In the genomic region with DNA sequence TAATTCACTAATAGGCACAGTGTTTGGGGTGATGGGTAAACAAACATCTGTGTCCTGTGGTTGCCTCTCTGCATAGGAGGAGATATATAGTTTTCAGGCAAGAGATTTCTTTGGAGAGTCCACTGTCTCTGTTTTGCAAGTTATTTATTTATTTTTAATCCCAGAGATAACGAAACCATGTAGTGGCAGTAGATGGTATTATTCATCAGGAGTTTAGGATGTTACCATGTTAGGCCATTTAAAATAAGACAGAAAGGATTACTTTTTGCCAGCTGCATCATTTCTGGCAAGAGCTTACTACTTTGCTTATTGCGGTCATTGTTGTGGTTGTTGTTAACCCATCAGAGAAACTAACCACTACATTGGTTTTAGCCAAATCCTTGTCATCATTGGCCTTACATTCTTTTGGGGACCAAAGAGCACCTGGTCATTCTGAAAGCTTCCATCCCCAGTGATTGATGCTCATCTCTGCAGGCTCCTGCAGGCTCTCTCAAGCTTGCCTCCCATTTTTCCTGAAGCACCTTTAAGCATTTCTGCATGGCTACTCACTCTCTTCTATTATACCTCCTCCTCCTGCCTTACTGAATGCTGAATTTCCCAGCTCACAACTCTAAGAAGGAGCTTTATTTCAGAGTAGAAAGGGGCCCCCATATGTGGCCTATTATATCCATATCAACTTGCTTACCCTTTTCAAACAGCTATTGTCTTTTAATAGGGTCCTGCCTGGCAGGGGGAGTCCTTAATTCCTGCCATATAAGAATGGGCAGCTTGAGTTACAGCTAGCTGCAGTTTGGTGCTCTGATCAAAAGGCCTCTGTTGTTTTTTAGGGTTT, we compare ENCODE assay signal across 15 cellular contexts.
DNase-seq lines count a peak whose midpoint lies in the region; ATAC-seq, FAIRE-seq and TF ChIP-seq lines count a peak whose summit lies in the region.
"Had no signal": no experiment of that assay in that cellular context is flagged by ENCODE, and none has a peak within 500 bp of the region (broad histone marks: within the 10 kb centered on the region; RNA-seq: fewer than 3 reads in every experiment).

No MANE protein-coding gene starts in this region.

- H3K27me3 Mint-ChIP-seq in astrocyte (ENCODE audit: low read depth, unreplicated experiment) (no peaks in the 10 kb centered on the region), neural crest cell (ENCODE audit: low read depth) (no peaks in the 10 kb centered on the region), MCF 10A (ENCODE audit: insufficient read depth, unreplicated experiment) (no peaks in the 10 kb centered on the region)
- H3K27me3 Mint-ChIP-seq: activated naive CD8-positive, alpha-beta T cell treated with anti-CD3 and anti-CD28 coated beads for 36 hours; central memory CD8-positive, alpha-beta T cell; memory B cell; stimulated activated naive B cell treated with anti-CD40 and anti-IgM and Interleukin-4, amounts not matched to agents 10 μg/mL and 1 μg/mL and 100 μg/mL, for 72 hours had no signal

- no TSS peak for BruUV-seq in MCF 10A (replicated peaks; lab: Mats Ljungman, UMichigan)

- H3K36me3 Mint-ChIP-seq in astrocyte (ENCODE audit: low read depth, unreplicated experiment) (no peaks in the 10 kb centered on the region), neural crest cell (ENCODE audit: low read depth) (no peaks in the 10 kb centered on the region), MCF 10A (ENCODE audit: insufficient read depth, unreplicated experiment) (no peaks in the 10 kb centered on the region)

- peaks cover 6% of the 10 kb centered on the region for H3K4me1 Mint-ChIP-seq in astrocyte (ENCODE audit: low read depth, unreplicated experiment)
- H3K4me1 Mint-ChIP-seq in neural crest cell: peaks cover 36% of the 10 kb centered on the region
- H3K4me1 Mint-ChIP-seq in MCF 10A (ENCODE audit: insufficient read depth, unreplicated experiment): no peaks in the 10 kb centered on the region
- H3K4me1 Mint-ChIP-seq: activated naive CD8-positive, alpha-beta T cell treated with anti-CD3 and anti-CD28 coated beads for 36 hours; central memory CD8-positive, alpha-beta T cell had no signal

- no peak overlapping the region for H3K9ac ChIP-seq in HUES48 (ENCODE audit: low read depth, low read length)
- H3K9ac ChIP-seq in astrocyte (ENCODE audit: low read length): no peak overlapping the region

- no peak overlapping the region for H2AFZ ChIP-seq in astrocyte (ENCODE audit: low read depth, low read length)

- ATAC-seq in GM19351 (IDR thresholded peaks at IDR 0.05; ENCODE audit: unreplicated experiment) (peak; percentile 55), GM18873 (IDR thresholded peaks at IDR 0.05; ENCODE audit: low FRiP score, unreplicated experiment) (no peak), upper lobe of left lung (ENCODE audit: low FRiP score in 2 of 2) (no peak)
- ATAC-seq: stimulated activated naive B cell treated with anti-CD40 and anti-IgM and Interleukin-4, amounts not matched to agents 10 μg/mL and 1 μg/mL and 100 μg/mL, for 72 hours had no signal

- H3K4me3 ChIP-seq in HUES48 (ENCODE audit: low read depth, low read length): no peak overlapping the region
- H3K4me3 ChIP-seq in astrocyte (ENCODE audit: insufficient read depth, low read depth, low read length): no peak overlapping the region
- H3K4me3 ChIP-seq in upper lobe of left lung: no peak overlapping the region
- H3K4me3 ChIP-seq: vagina had no signal

- no peak for FAIRE-seq in astrocyte (lab: Jason Lieb, UNC)

- no peak for TF ChIP-seq POLR2A in upper lobe of left lung (IDR thresholded peaks at IDR 0.05)

- no peak overlapping the region for H3K4me3 Mint-ChIP-seq in astrocyte (ENCODE audit: unreplicated experiment)
- peak overlapping the region; percentile 11 for H3K4me3 Mint-ChIP-seq in neural crest cell
- no peak overlapping the region for H3K4me3 Mint-ChIP-seq in MCF 10A (ENCODE audit: unreplicated experiment)
- H3K4me3 Mint-ChIP-seq: activated CD4-positive, alpha-beta T cell treated with anti-CD3 and anti-CD28 coated beads, Interleukin-2, amount 10 ng/mL, durations not matched to agents 24 days and 14 days; activated naive CD8-positive, alpha-beta T cell treated with anti-CD3 and anti-CD28 coated beads for 36 hours; central memory CD8-positive, alpha-beta T cell; memory B cell; stimulated activated naive B cell treated with anti-CD40 and anti-IgM and Interleukin-4, amounts not matched to agents 10 μg/mL and 1 μg/mL and 100 μg/mL, for 72 hours had no signal

- H4K20me1 ChIP-seq in astrocyte (ENCODE audit: insufficient read depth, low read length): peaks cover 19% of the 10 kb centered on the region

- TF ChIP-seq CTCF in astrocyte (IDR thresholded peaks at IDR 0.05; ENCODE audit: insufficient read depth, low read depth, low read length) (no peak), neural crest cell (conservative IDR thresholded peaks at IDR 0.05) (no peak), MCF 10A (IDR thresholded peaks at IDR 0.05; ENCODE audit: unreplicated experiment) (no peak), upper lobe of left lung (IDR thresholded peaks at IDR 0.05) (no peak)

- CTCF ChIA-PET in MCF 10A (lab: Yijun Ruan, JAX): interaction anchor here (0.7 kb wide), 1 partner anchor 518 kb away, joined by 4 read pairs; no protein-coding TSS in a partner anchor

- DNase-seq in astrocyte (ENCODE audit: low read depth): peak; percentile 27
- DNase-seq in neural crest cell (ENCODE audit: low read depth, low spot score): no peak
- DNase-seq in MCF 10A (ENCODE audit: unreplicated experiment): no peak
- DNase-seq in upper lobe of left lung: no peak
- DNase-seq: activated CD4-positive, alpha-beta T cell treated with anti-CD3 and anti-CD28 coated beads, Interleukin-2, amount 10 ng/mL, durations not matched to agents 24 days and 14 days; activated naive CD8-positive, alpha-beta T cell treated with anti-CD3 and anti-CD28 coated beads for 36 hours; occipital lobe; stimulated activated naive B cell treated with anti-CD40 and anti-IgM and Interleukin-4, amounts not matched to agents 10 μg/mL and 1 μg/mL and 100 μg/mL, for 72 hours; T-helper 9 cell had no signal

- H3K27me3 ChIP-seq in HUES48 (ENCODE audit: control insufficient read depth, insufficient read depth, low read length): no peaks in the 10 kb centered on the region
- H3K27me3 ChIP-seq in astrocyte (ENCODE audit: insufficient read depth, low read length): no peaks in the 10 kb centered on the region
- H3K27me3 ChIP-seq in upper lobe of left lung: no peaks in the 10 kb centered on the region
- H3K27me3 ChIP-seq: vagina had no signal

- H3K9me3 ChIP-seq in HUES48 (ENCODE audit: control insufficient read depth, insufficient read depth, low read length) (no peaks in the 10 kb centered on the region), astrocyte (ENCODE audit: insufficient read depth, low read depth, low read length) (no peaks in the 10 kb centered on the region), upper lobe of left lung (no peaks in the 10 kb centered on the region)
- H3K9me3 ChIP-seq: vagina had no signal

- POLR2A ChIA-PET in MCF 10A (lab: Yijun Ruan, JAX): interaction anchor here (1.0 kb wide), 1 partner anchor 16 kb away, joined by 3 read pairs; no protein-coding TSS in a partner anchor

- H3K27ac ChIP-seq in HUES48 (ENCODE audit: low read depth, low read length) (peak overlapping the region; percentile 88), astrocyte (ENCODE audit: low read depth, low read length) (no peak overlapping the region), upper lobe of left lung (no peak overlapping the region)
- H3K27ac ChIP-seq: vagina had no signal

- H3K4me1 ChIP-seq in HUES48 (ENCODE audit: control insufficient read depth, insufficient read depth, low read length) (peaks cover 22% of the 10 kb centered on the region), astrocyte (ENCODE audit: insufficient read depth, low read length) (no peaks in the 10 kb centered on the region), upper lobe of left lung (no peaks in the 10 kb centered on the region)
- H3K4me1 ChIP-seq: vagina had no signal

- TF ChIP-seq EP300 in upper lobe of left lung (IDR thresholded peaks at IDR 0.05): no peak

- intact Hi-C loops in MCF 10A (cut with micrococcal nuclease): no loop called here

- H3K36me3 ChIP-seq in HUES48 (ENCODE audit: control insufficient read depth, insufficient read depth, low read length): no peaks in the 10 kb centered on the region
- H3K36me3 ChIP-seq in astrocyte (ENCODE audit: insufficient read depth, low read length): no peaks in the 10 kb centered on the region
- no peaks in the 10 kb centered on the region for H3K36me3 ChIP-seq in upper lobe of left lung
- H3K36me3 ChIP-seq: vagina had no signal

- H3K79me2 ChIP-seq in astrocyte (ENCODE audit: insufficient read depth, low read length): no peaks in the 10 kb centered on the region

- H3K4me2 ChIP-seq in astrocyte (ENCODE audit: low read length): no peak overlapping the region

- H3K9me3 Mint-ChIP-seq in astrocyte (ENCODE audit: unreplicated experiment) (no peaks in the 10 kb centered on the region), neural crest cell (no peaks in the 10 kb centered on the region), MCF 10A (ENCODE audit: unreplicated experiment) (no peaks in the 10 kb centered on the region)
- H3K9me3 Mint-ChIP-seq: activated CD4-positive, alpha-beta T cell treated with anti-CD3 and anti-CD28 coated beads, Interleukin-2, amount 10 ng/mL, durations not matched to agents 24 days and 14 days; central memory CD8-positive, alpha-beta T cell had no signal

- H3K27ac Mint-ChIP-seq in astrocyte (ENCODE audit: unreplicated experiment) (no peak overlapping the region), neural crest cell (ENCODE audit: unreplicated experiment) (peak overlapping the region; percentile 39), MCF 10A (ENCODE audit: low read depth, unreplicated experiment) (no peak overlapping the region)
- H3K27ac Mint-ChIP-seq: activated CD4-positive, alpha-beta T cell treated with anti-CD3 and anti-CD28 coated beads, Interleukin-2, amount 10 ng/mL, durations not matched to agents 24 days and 14 days; activated naive CD8-positive, alpha-beta T cell treated with anti-CD3 and anti-CD28 coated beads for 36 hours; memory B cell; stimulated activated naive B cell treated with anti-CD40 and anti-IgM and Interleukin-4, amounts not matched to agents 10 μg/mL and 1 μg/mL and 100 μg/mL, for 72 hours had no signal

- WGBS in upper lobe of left lung, 2 donors: 82 to 88% methylated on average over 2 of the region's 2 CpGs
